8 cellular contexts compared by ENCODE assay signal in genomic region chr10:96833220-96834001, GRCh38.
DNase-seq lines count a peak whose midpoint lies in the region; ATAC-seq and TF ChIP-seq lines count a peak whose summit lies in the region.

No MANE protein-coding gene starts in this region.

- peak; percentile 12 for ATAC-seq in HG03045 (IDR thresholded peaks at IDR 0.05; ENCODE audit: unreplicated experiment)

- peak overlapping the region; percentile 96 for H3K27ac ChIP-seq in RWPE1
- H3K27ac ChIP-seq in caudate nucleus (ENCODE audit: low read depth, low read length), result peak overlapping the region; percentile 86

- TF ChIP-seq CTCF in RWPE1 (conservative IDR thresholded peaks at IDR 0.05; ENCODE audit: low read depth), result no peak

- POLR2A ChIA-PET in RWPE1 (lab: Yijun Ruan, JAX; ENCODE audit: low non-redundant PET), result interaction anchor here (0.5 to 1.1 kb wide), 2 partner anchors 70 to 192 kb away, joined by 3 read pairs; no protein-coding TSS in a partner anchor

- DNase-seq in activated CD8-positive, alpha-beta memory T cell treated with anti-CD3 and anti-CD28 coated beads for 24 hours, result peak; percentile 64
- no peak for DNase-seq in activated CD8-positive, alpha-beta memory T cell treated with anti-CD3 and anti-CD28 coated beads, Interleukin-2, amount 50 U/mL, for 48 hours
- DNase-seq in RWPE1 (ENCODE audit: low spot score) (peak; percentile 47), caudate nucleus (lab: John Stamatoyannopoulos, UW) (peak in 24 of 61 donors; percentile 7 to 66 (median 38)), kidney glomerular epithelial cell (lab: John Stamatoyannopoulos, UW) (peak; percentile 15), NCI-H1930 (lab: John Stamatoyannopoulos, UW) (no peak)
- peak; percentile 5 for DNase-seq in stimulated activated CD4-positive, alpha-beta T cell treated with anti-CD3 and anti-CD28 coated beads, Interleukin-1b, Interleukin-23, amount 100 ng/mL, for 48 hours

- CTCF ChIA-PET in RWPE1 (lab: Yijun Ruan, JAX), result interaction anchor here (0.6 kb wide), 1 partner anchor 377 kb away, joined by 3 read pairs; no protein-coding TSS in a partner anchor

Comparison
In these comparisons a context has a peak if more than half of its experiments do, and no peak if none do; other contexts are left out.
1. DNase-seq: peak in activated CD8-positive, alpha-beta memory T cell treated with anti-CD3 and anti-CD28 coated beads for 24 hours (single experiment), RWPE1 (single experiment), kidney glomerular epithelial cell (single experiment) and stimulated activated CD4-positive, alpha-beta T cell treated with anti-CD3 and anti-CD28 coated beads, Interleukin-1b, Interleukin-23, amount 100 ng/mL, for 48 hours (single experiment); none in activated CD8-positive, alpha-beta memory T cell treated with anti-CD3 and anti-CD28 coated beads, Interleukin-2, amount 50 U/mL, for 48 hours (single experiment) and NCI-H1930 (0 of 2).